In the genomic region with DNA sequence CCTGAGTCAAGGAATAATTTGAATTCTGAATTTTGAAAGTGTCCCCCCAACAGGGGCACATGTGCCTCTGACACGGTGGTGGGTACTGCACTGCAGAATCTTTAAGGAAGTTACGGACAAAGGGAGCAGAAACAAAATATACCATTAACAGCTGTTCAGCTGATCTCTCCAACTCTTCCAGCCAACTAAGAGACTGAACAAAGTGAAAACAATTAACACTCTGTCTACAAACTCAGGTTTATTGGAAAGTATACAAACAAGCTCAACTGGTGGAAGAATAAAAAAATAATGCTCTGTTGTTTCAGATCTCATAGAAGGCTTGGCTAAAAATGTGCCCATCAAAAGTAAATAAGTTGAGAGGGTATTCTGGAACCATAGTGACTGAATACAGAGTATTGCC, we compare ENCODE assay signal across 16 cellular contexts. TPM values are rescaled to one million over a fixed set of nuclear protein-coding genes. Genes with fewer than 3 reads are reported as not detected.
"Had no signal": no experiment of that assay in that cellular context is flagged by ENCODE, and none has a peak within 500 bp of the region (broad histone marks: within the 10 kb centered on the region; RNA-seq: fewer than 3 reads in every experiment).

No MANE protein-coding gene starts in this region.

- H3K9me3 ChIP-seq: colonic mucosa, heart right ventricle, neutrophil, stomach, thoracic aorta, transverse colon had no signal

- H3K4me3 ChIP-seq: colonic mucosa, heart right ventricle, stomach, thoracic aorta, transverse colon had no signal

- H3K4me1 ChIP-seq: colonic mucosa, stomach had no signal

- DNase-seq: colonic mucosa; effector CD8-positive, alpha-beta T cell; heart right ventricle; hypothalamus; kidney glomerular epithelial cell; naive thymus-derived CD4-positive, alpha-beta T cell; nephron progenitor cell; right cardiac atrium; small intestine; stimulated activated CD4-positive, alpha-beta T cell treated with anti-CD3 and anti-CD28 coated beads, Interleukin-12 subunit alpha, Interleukin-12 subunit beta, amount 100 ng/mL, for 4 hours; stimulated activated naive CD4-positive, alpha-beta T cell; stomach; substantia nigra; transverse colon had no signal

- H3K36me3 ChIP-seq: colonic mucosa, heart right ventricle, neutrophil, stomach, thoracic aorta, transverse colon had no signal

- H3K27ac ChIP-seq: colonic mucosa, heart right ventricle, neutrophil, stomach, thoracic aorta, transverse colon had no signal

- H3K27me3 ChIP-seq: colonic mucosa, neutrophil, transverse colon had no signal

RNA-seq across cellular contexts. Expression of gene ASB4, which starts 34.4 kb away (rescaled TPM):
- polyA plus RNA-seq: naive thymus-derived CD4-positive, alpha-beta T cell had no signal
